Comparison of ENCODE assay signal across 11 cellular contexts in genomic region chr6:169162968-169163903, GRCh38.
DNase-seq lines count a peak whose midpoint lies in the region; ATAC-seq and TF ChIP-seq lines count a peak whose summit lies in the region.
"Had no signal": no experiment of that assay in that cellular context is flagged by ENCODE, and none has a peak within 500 bp of the region (broad histone marks: within the 10 kb centered on the region; RNA-seq: fewer than 3 reads in every experiment).

No MANE protein-coding gene starts in this region.

- H3K9me3 ChIP-seq in trophoblast cell (ENCODE audit: insufficient read depth, low read depth, low read length) = peaks cover 2% of the 10 kb centered on the region
- no peaks in the 10 kb centered on the region for H3K9me3 ChIP-seq in Karpas-422 (ENCODE audit: low read length)

- H3K27me3 ChIP-seq in trophoblast cell (ENCODE audit: insufficient read depth, low read length) (no peaks in the 10 kb centered on the region), Karpas-422 (ENCODE audit: low read length) (no peaks in the 10 kb centered on the region)

- TF ChIP-seq CTCF in epithelial cell of proximal tubule (conservative IDR thresholded peaks at IDR 0.05; ENCODE audit: low read depth, low read length) = no peak

- H3K79me2 ChIP-seq in trophoblast cell (ENCODE audit: control insufficient read depth, insufficient read depth, low read length, poor library complexity) = peaks cover 5% of the 10 kb centered on the region
- no peaks in the 10 kb centered on the region for H3K79me2 ChIP-seq in Karpas-422 (ENCODE audit: low read length)

- H4K8ac ChIP-seq in trophoblast cell (ENCODE audit: low read depth, low read length) = no peak overlapping the region

- H3K9ac ChIP-seq in trophoblast cell (ENCODE audit: low read length) (no peak overlapping the region), Karpas-422 (ENCODE audit: low read length) (no peak overlapping the region)

- H3K23ac ChIP-seq in trophoblast cell (ENCODE audit: low read length) = no peak overlapping the region

- ATAC-seq in GM19324 (IDR thresholded peaks at IDR 0.05; ENCODE audit: low FRiP score, unreplicated experiment) = no peak
- no peak for ATAC-seq in GM18873 (IDR thresholded peaks at IDR 0.05; ENCODE audit: low FRiP score, unreplicated experiment)

- peaks cover 20% of the 10 kb centered on the region for H3K79me1 ChIP-seq in trophoblast cell (ENCODE audit: low read length)

- peaks cover 17 to 25% of the 10 kb centered on the region in 2 experiments for H3K4me1 ChIP-seq in trophoblast cell (ENCODE audit: control insufficient read depth in 1 of 2, insufficient read depth in 2 of 2, low read length in 2 of 2)
- H3K4me1 ChIP-seq in Karpas-422 (ENCODE audit: low read length) = no peaks in the 10 kb centered on the region

- H2BK5ac ChIP-seq in trophoblast cell (ENCODE audit: low read depth, low read length, poor library complexity) = no peak overlapping the region

- H3K4me3 ChIP-seq in epithelial cell of proximal tubule (ENCODE audit: low read depth, low read length) (no peak overlapping the region), trophoblast cell (ENCODE audit: low read depth, low read length) (no peak overlapping the region), Karpas-422 (ENCODE audit: low read length) (no peak overlapping the region)

- H3K4ac ChIP-seq in trophoblast cell (ENCODE audit: low read depth, low read length) = no peak overlapping the region

- H4K91ac ChIP-seq in trophoblast cell (ENCODE audit: low read depth, low read length) = peak overlapping the region; percentile 37

- peak overlapping the region; percentile 16 for H3K27ac ChIP-seq in trophoblast cell (ENCODE audit: low read depth, low read length)
- H3K27ac ChIP-seq in Karpas-422 (ENCODE audit: low read length) = no peak overlapping the region

- H4K20me1 ChIP-seq in Karpas-422 (ENCODE audit: insufficient read depth, low read depth, low read length) = no peaks in the 10 kb centered on the region

- H3K18ac ChIP-seq in trophoblast cell (ENCODE audit: low read length) = no peak overlapping the region

- H3K9me2 ChIP-seq in Karpas-422 (replicated peaks; ENCODE audit: insufficient read depth, low read length) = no peaks in the 10 kb centered on the region

- H3K36me3 ChIP-seq in trophoblast cell (ENCODE audit: control insufficient read depth in 1 of 2, insufficient read depth in 2 of 2, low read length in 2 of 2) = no peaks in the 10 kb centered on the region
- no peaks in the 10 kb centered on the region for H3K36me3 ChIP-seq in Karpas-422 (ENCODE audit: insufficient read depth, low read length)

- no peak overlapping the region for H2AK5ac ChIP-seq in trophoblast cell (ENCODE audit: low read length)

- H2AFZ ChIP-seq in trophoblast cell (ENCODE audit: insufficient read depth, low read length, poor library complexity) (no peak overlapping the region), Karpas-422 (ENCODE audit: low read length) (no peak overlapping the region)

- no peak overlapping the region for H3K14ac ChIP-seq in trophoblast cell (ENCODE audit: low read length)

- no CpG with 5 or more reads among the region's 11 CpGs for WGBS in trophoblast cell (ENCODE audit: extremely low coverage, insufficient coverage, insufficient read length)

- peak overlapping the region; percentile 10 for H2BK120ac ChIP-seq in trophoblast cell (ENCODE audit: insufficient read depth, low read length, poor library complexity)

- no peak overlapping the region for H3K4me2 ChIP-seq in trophoblast cell (ENCODE audit: low read length)
- H3K4me2 ChIP-seq in Karpas-422 (ENCODE audit: low read depth, low read length, poor library complexity, severe bottlenecking) = no peak overlapping the region

- DNase-seq in EH (ENCODE audit: low read depth) (peak; percentile 100), NCI-H226 (peak; percentile 98), epithelial cell of proximal tubule (ENCODE audit: low read depth) (peak; percentile 52), trophoblast cell (peak; percentile 78 to 94), Karpas-422 (no peak), COR-L47 (lab: John Stamatoyannopoulos, UW) (no peak)
- DNase-seq: activated naive CD4-positive, alpha-beta T cell treated with anti-CD3 and anti-CD28 coated beads, Interleukin-2, amount 10 ng/mL, durations not matched to agents 7 days and 5 days; naive B cell; NCI-H2107 had no signal

- H4K12ac ChIP-seq in trophoblast cell (ENCODE audit: low read depth, low read length) = no peak overlapping the region

- H2BK12ac ChIP-seq in trophoblast cell (ENCODE audit: low read length) = no peak overlapping the region

Comparison
In these comparisons a context has a peak if more than half of its experiments do, and no peak if none do; other contexts are left out.
1. DNase-seq: peak in EH (single experiment), NCI-H226 (single experiment), epithelial cell of proximal tubule (single experiment) and trophoblast cell (2 of 2); none in Karpas-422 (single experiment) and COR-L47 (single experiment).